Comparison of ENCODE assay signal across 16 cellular contexts in genomic region chr7:83413425-83413824, GRCh38.
A peak's percentile ranks its signal among the peaks of the same experiment; 100 is the strongest.
DNase-seq lines count a peak whose midpoint lies in the region; ATAC-seq and TF ChIP-seq lines count a peak whose summit lies in the region.
"Had no signal": no experiment of that assay in that cellular context is flagged by ENCODE, and none has a peak within 500 bp of the region (broad histone marks: within the 10 kb centered on the region; RNA-seq: fewer than 3 reads in every experiment).

No MANE protein-coding gene starts in this region.

- RAD21 ChIA-PET in HCT116 (lab: Charles Lee; ENCODE audit: low non-redundant PET in 1 of 2, low total read pairs in 2 of 2, uncharacterized antibody in 2 of 2, unreplicated experiment in 2 of 2) = no interaction called here

- no peak overlapping the region for H3K9ac ChIP-seq in HCT116 (ENCODE audit: low read length)

- CTCF ChIA-PET in HCT116 (lab: Charles Lee) = interaction anchor here (2.1 kb wide), 1 partner anchor 242 kb away, joined by 5 read pairs; no protein-coding TSS in a partner anchor

- no peak for ATAC-seq in HCT116
- ATAC-seq in GM21825 (IDR thresholded peaks at IDR 0.05; ENCODE audit: unreplicated experiment) = no peak
- ATAC-seq in SK-N-SH treated with all-trans-retinoic acid at 6 μM for 48 hours = no peak
- ATAC-seq: body of pancreas; mucosa of descending colon; stimulated activated naive CD8-positive, alpha-beta T cell treated with anti-CD3 and anti-CD28 coated beads, Interleukin-15, amount 100 ng/mL, for 72 hours had no signal

- no peak for TF ChIP-seq CTCF in HCT116 (IDR thresholded peaks at IDR 0.05 in 2 of 3, conservative IDR thresholded peaks at IDR 0.05 in 1 of 3; ENCODE audit: borderline replicate concordance in 1 of 3, insufficient read depth in 1 of 3, low read depth in 2 of 3, low read length in 2 of 3)

- H3K36me3 ChIP-seq in HCT116 (ENCODE audit: control insufficient read depth in 1 of 2, insufficient read depth in 2 of 2, low read length in 2 of 2) = no peaks in the 10 kb centered on the region
- H3K36me3 ChIP-seq: SJSA1 had no signal

- no peak for TF ChIP-seq POLR2A in HCT116 (IDR thresholded peaks at IDR 0.05; ENCODE audit: borderline replicate concordance, extremely low read depth, insufficient read depth, insufficient read length)

- H3K4me2 ChIP-seq in HCT116 (ENCODE audit: low read length) = no peak overlapping the region

- no peaks in the 10 kb centered on the region for H3K4me1 ChIP-seq in HCT116 (ENCODE audit: control insufficient read depth in 1 of 2, insufficient read depth in 2 of 2, low read length in 2 of 2)
- H3K4me1 ChIP-seq: body of pancreas, SJSA1 had no signal

- H3K27me3 ChIP-seq in HCT116 (ENCODE audit: insufficient read depth, low read length) = no peaks in the 10 kb centered on the region
- H3K27me3 ChIP-seq: body of pancreas, SJSA1 had no signal

- H4K20me1 ChIP-seq in HCT116 (ENCODE audit: insufficient read depth) = no peaks in the 10 kb centered on the region

- DNase-seq in AG08395 (ENCODE audit: low spot score) (peak; percentile 30), HCT116 (ENCODE audit: low read depth, low spot score) (no peak), amniotic epithelial cell (ENCODE audit: low read depth) (peak; percentile 76), glomerular visceral epithelial cell (ENCODE audit: extremely low spot score) (peak; percentile 23), NCI-H146 (lab: John Stamatoyannopoulos, UW) (no peak)
- DNase-seq in effector CD4-positive, alpha-beta T cell = no peak
- DNase-seq: activated CD8-positive, alpha-beta memory T cell treated with anti-CD3 and anti-CD28 coated beads for 24 hours; DMS153; effector CD8-positive, alpha-beta T cell; kidney; mucosa of descending colon; stimulated activated naive CD8-positive, alpha-beta T cell treated with anti-CD3 and anti-CD28 coated beads, Interleukin-15, amount 100 ng/mL, for 72 hours had no signal

- no peak overlapping the region for H3K27ac ChIP-seq in HCT116 (ENCODE audit: low read depth, low read length)
- H3K27ac ChIP-seq: body of pancreas, SJSA1 had no signal

- H3K9me2 ChIP-seq in HCT116 (ENCODE audit: insufficient read depth) = no peaks in the 10 kb centered on the region

- no peaks in the 10 kb centered on the region for H3K9me3 ChIP-seq in HCT116 (ENCODE audit: control insufficient read depth in 1 of 2, insufficient read depth in 1 of 2, low read depth in 1 of 2, low read length in 2 of 2)
- H3K9me3 ChIP-seq: body of pancreas, mucosa of descending colon, SJSA1 had no signal

- no TSS peak for BruUV-seq in HCT116 (replicated peaks; lab: Mats Ljungman, UMichigan)

- H2AFZ ChIP-seq in HCT116 (ENCODE audit: low read depth, low read length, poor library complexity, severe bottlenecking) = peak overlapping the region; percentile 4

- intact Hi-C loops in HCT116 (cut with micrococcal nuclease) = no loop called here

- no peak overlapping the region for H3K4me3 ChIP-seq in HCT116 (replicated peaks in 1 of 2; ENCODE audit: low read depth in 1 of 2, low read length in 2 of 2)
- H3K4me3 ChIP-seq: body of pancreas, mucosa of descending colon, SJSA1 had no signal

- H3K79me2 ChIP-seq in HCT116 (ENCODE audit: insufficient read depth, low read length) = no peaks in the 10 kb centered on the region

- POLR2A ChIA-PET in HCT116 (lab: Charles Lee) = no interaction called here

- TF ChIP-seq RAD21 in HCT116 (IDR thresholded peaks at IDR 0.05; ENCODE audit: low read depth) = no peak

TF ChIP-seq in HCT116, 20 proteins besides CTCF, POLR2A, EP300 and RAD21:
- no peak for TF ChIP-seq ZFX (IDR thresholded peaks at IDR 0.05)
- TF ChIP-seq FOSL1 (IDR thresholded peaks at IDR 0.05; ENCODE audit: low read depth) = no peak
- TF ChIP-seq ELF1 (IDR thresholded peaks at IDR 0.05; ENCODE audit: borderline replicate concordance, low read depth) = no peak
- TF ChIP-seq SRF (IDR thresholded peaks at IDR 0.05; ENCODE audit: low read depth) = no peak
- no peak for TF ChIP-seq REST (IDR thresholded peaks at IDR 0.05; ENCODE audit: low read depth)
- TF ChIP-seq JUND (IDR thresholded peaks at IDR 0.05) = no peak
- no peak for TF ChIP-seq YY1 (IDR thresholded peaks at IDR 0.05; ENCODE audit: extremely low read depth, insufficient replicate concordance, low read depth, low read length)
- no peak for TF ChIP-seq ATF3 (IDR thresholded peaks at IDR 0.05)
- no peak for TF ChIP-seq EGR1 (IDR thresholded peaks at IDR 0.05; ENCODE audit: low read depth)
- no peak for TF ChIP-seq ZNF274 (IDR thresholded peaks at IDR 0.05; ENCODE audit: low read depth, low read length)
- no peak for TF ChIP-seq SP1 (IDR thresholded peaks at IDR 0.05; ENCODE audit: low read depth)
- no peak for TF ChIP-seq CEBPB (IDR thresholded peaks at IDR 0.05; ENCODE audit: low read depth)

TF ChIP-seq in SK-N-SH treated with all-trans-retinoic acid at 6 μM for 48 hours, 23 proteins besides CTCF, POLR2A, EP300 and RAD21:
- TF ChIP-seq PPARA (CRISPR knock-in tag; IDR thresholded peaks at IDR 0.05; ENCODE audit: borderline replicate concordance) = no peak
- TF ChIP-seq ZNF8 (CRISPR knock-in tag; IDR thresholded peaks at IDR 0.05) = no peak
- TF ChIP-seq GLIS3 (CRISPR knock-in tag; IDR thresholded peaks at IDR 0.05) = no peak
- no peak for TF ChIP-seq OSR1 (CRISPR knock-in tag; IDR thresholded peaks at IDR 0.05)
- no peak for TF ChIP-seq CREB5 (CRISPR knock-in tag; IDR thresholded peaks at IDR 0.05; ENCODE audit: low read depth)
- no peak for TF ChIP-seq CSRNP3 (CRISPR knock-in tag; IDR thresholded peaks at IDR 0.05)
- TF ChIP-seq ZNF70 (CRISPR knock-in tag; IDR thresholded peaks at IDR 0.05) = no peak
- TF ChIP-seq TOX (CRISPR knock-in tag; IDR thresholded peaks at IDR 0.05; ENCODE audit: borderline replicate concordance) = no peak
- TF ChIP-seq RARB (CRISPR knock-in tag; IDR thresholded peaks at IDR 0.05) = no peak
- TF ChIP-seq ZC3H10 (CRISPR knock-in tag; IDR thresholded peaks at IDR 0.05) = no peak
- TF ChIP-seq ARNTL (CRISPR knock-in tag; IDR thresholded peaks at IDR 0.05; ENCODE audit: borderline replicate concordance, low read depth) = no peak
- TF ChIP-seq ISL1 (CRISPR knock-in tag; IDR thresholded peaks at IDR 0.05) = no peak; the same call in 1 of the 2 replicates

Comparison
In these comparisons a context has a peak if more than half of its experiments do, and no peak if none do; other contexts are left out.
1. DNase-seq: peak in AG08395 (single experiment), amniotic epithelial cell (single experiment) and glomerular visceral epithelial cell (single experiment); none in HCT116 (single experiment), effector CD4-positive, alpha-beta T cell (single experiment) and NCI-H146 (single experiment).